Comparison of ENCODE assay signal across 8 cellular contexts in genomic region chr17:38590988-38591758, GRCh38. TPM values are rescaled to one million over a fixed set of nuclear protein-coding genes. Genes with fewer than 3 reads are reported as not detected.
DNase-seq lines count a peak whose midpoint lies in the region; ATAC-seq and TF ChIP-seq lines count a peak whose summit lies in the region.

No MANE protein-coding gene starts in this region.

- H3K9me2 ChIP-seq in GM23338 (ENCODE audit: insufficient read depth) = no peaks in the 10 kb centered on the region

- no peaks in the 10 kb centered on the region for H3K9me3 ChIP-seq in WERI-Rb-1 (ENCODE audit: severe bottlenecking)

- ATAC-seq in naive B cell (ENCODE audit: low read depth in 2 of 2) (peak; percentile 68 to 80), GM23338 (no peak), HG03025 (IDR thresholded peaks at IDR 0.05; ENCODE audit: low FRiP score, unreplicated experiment) (no peak), GM19452 (IDR thresholded peaks at IDR 0.05; ENCODE audit: unreplicated experiment) (no peak)

- DNase-seq in Daoy (ENCODE audit: low read depth) (peak; percentile 31), NCI-H1694 (lab: John Stamatoyannopoulos, UW) (peak; percentile 65), WERI-Rb-1 (peak; percentile 94), naive B cell (peak; percentile 22), GM23338 (ENCODE audit: low spot score) (no peak), SK-N-DZ (ENCODE audit: low spot score) (no peak)

- no peak overlapping the region for H2AFZ ChIP-seq in GM23338

- H3K4me1 ChIP-seq in GM23338 (ENCODE audit: insufficient read depth) = peaks cover 16% of the 10 kb centered on the region

- H3K79me2 ChIP-seq in GM23338 (replicated peaks; ENCODE audit: insufficient read depth) = no peaks in the 10 kb centered on the region

- no peaks in the 10 kb centered on the region for H4K20me1 ChIP-seq in GM23338 (replicated peaks; ENCODE audit: insufficient read depth)

- H3K9me3 Mint-ChIP-seq in naive B cell (peaks cover 0 to 1% (median 0%) of the 10 kb centered on the region in 7 donors), GM23338 (no peaks in the 10 kb centered on the region)

- H3K27ac ChIP-seq in WERI-Rb-1 (peak overlapping the region; percentile 95), GM23338 (ENCODE audit: low read depth) (no peak overlapping the region)

- H3K36me3 Mint-ChIP-seq in naive B cell (no peaks in the 10 kb centered on the region), GM23338 (ENCODE audit: low read depth) (no peaks in the 10 kb centered on the region)

- H3K36me3 ChIP-seq in WERI-Rb-1 (no peaks in the 10 kb centered on the region), GM23338 (ENCODE audit: insufficient read depth) (no peaks in the 10 kb centered on the region)

- peaks cover 20 to 23% (median 20%) of the 10 kb centered on the region in 3 donors for H3K4me1 Mint-ChIP-seq in naive B cell
- peaks cover 68% of the 10 kb centered on the region for H3K4me1 Mint-ChIP-seq in GM23338

- 0 out of 2 replicates have a peak, but pooled peaks cover 5% of the 10 kb centered on the region for H3F3A ChIP-seq in GM23338 (replicated peaks; ENCODE audit: low read depth)

- peak overlapping the region in 2 of 6 donors; percentile 82 to 83 for H3K27ac Mint-ChIP-seq in naive B cell
- H3K27ac Mint-ChIP-seq in GM23338 = no peak overlapping the region

- no peak overlapping the region for H3K4me3 ChIP-seq in WERI-Rb-1 (ENCODE audit: low read depth, low read length)
- no peak overlapping the region for H3K4me3 ChIP-seq in GM23338

- H3K4me2 ChIP-seq in GM23338 = no peak overlapping the region

- H3K4me3 Mint-ChIP-seq in naive B cell (peak overlapping the region in 1 of 8 donors; percentile 69), GM23338 (no peak overlapping the region; the same call in 2 of the 3 replicates)

- H3K27me3 ChIP-seq in WERI-Rb-1 (ENCODE audit: insufficient read depth, low read depth, severe bottlenecking) = no peaks in the 10 kb centered on the region
- H3K27me3 ChIP-seq in GM23338 (ENCODE audit: insufficient read depth) = peaks cover 8% of the 10 kb centered on the region

- TF ChIP-seq CTCF in WERI-Rb-1 (IDR thresholded peaks at IDR 0.05; ENCODE audit: low read depth, low read length) (no peak), GM23338 (conservative IDR thresholded peaks at IDR 0.05; ENCODE audit: low read depth in 2 of 2) (no peak)

- H3K27me3 Mint-ChIP-seq in naive B cell (peaks cover 63 to 97% (median 85%) of the 10 kb centered on the region in 3 donors), GM23338 (ENCODE audit: insufficient read depth, low read depth, poor library complexity) (peaks cover 29% of the 10 kb centered on the region)

TF ChIP-seq in GM23338, 12 proteins besides CTCF, POLR2A, EP300 and RAD21:
- no peak for TF ChIP-seq ETS1 (IDR thresholded peaks at IDR 0.05)

RNA-seq across cellular contexts. Expression of gene SRCIN1, which starts 14.6 kb away (rescaled TPM):
- total RNA-seq in Daoy (2014; rRNA removed; shearing (Covaris generic)) = 0.03 and 0.80 TPM in 2 replicates
- polyA plus RNA-seq in naive B cell (ENCODE audit: low read depth in 6 of 6) (not detected), GM23338 (2016; fragmentation: Nextera tagmentation; extraction: Ambion mirVana) (0.87 TPM in 2 replicates)
- 1.3 and 2.2 TPM in 2 replicates for total RNA-seq in GM23338 (2014; rRNA removed; shearing (Covaris generic))
- polyA plus RNA-seq in SK-N-DZ (2014; cell fraction: cytosol; rRNA removed) = 2.7 and 3.0 TPM in 2 replicates
- polyA plus RNA-seq in SK-N-DZ (2014; cell fraction: nucleus; rRNA removed) = 7.4 and 10.8 TPM in 2 replicates

Comparison
In these comparisons a context has a peak if more than half of its experiments do, and no peak if none do; other contexts are left out.
1. DNase-seq: peak in Daoy (single experiment), NCI-H1694 (single experiment), WERI-Rb-1 (single experiment) and naive B cell (single experiment); none in GM23338 (single experiment) and SK-N-DZ (single experiment).
2. ATAC-seq: peak in naive B cell (2 of 2); none in GM23338 (single experiment), HG03025 (single experiment) and GM19452 (single experiment).